Comparison of ENCODE assay signal across 8 cellular contexts in the genomic region with DNA sequence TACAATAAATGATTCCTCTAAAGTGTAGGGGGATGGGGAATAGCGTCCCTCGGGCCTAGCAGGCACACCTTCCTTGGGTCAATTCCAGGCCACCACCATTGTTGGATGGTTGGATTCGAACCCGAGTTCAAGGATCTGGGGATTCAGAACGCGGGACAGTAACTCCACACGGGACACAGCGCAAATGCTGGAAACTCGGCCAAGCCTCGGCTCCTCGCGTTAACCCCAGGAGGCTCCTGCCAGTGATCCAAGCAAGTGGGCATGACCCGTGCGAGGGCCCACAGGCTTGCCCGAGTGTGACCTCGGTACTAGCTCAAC. TPM values are rescaled to one million over a fixed set of nuclear protein-coding genes. Genes with fewer than 3 reads are reported as not detected.
DNase-seq lines count a peak whose midpoint lies in the region; ATAC-seq and TF ChIP-seq lines count a peak whose summit lies in the region.

No MANE protein-coding gene starts in this region.

- no peaks in the 10 kb centered on the region; the same call in 1 of the 2 replicates for H3K27me3 ChIP-seq in GM06990 (replicated peaks; ENCODE audit: control insufficient read depth, insufficient read depth, low read length)

- peak overlapping the region; percentile 73 to 86 (median 78) for H3K4me3 Mint-ChIP-seq in T-cell

- POLR2A ChIA-PET in T-cell (lab: Charles Lee), result no interaction called here

- H3K9me3 Mint-ChIP-seq in T-cell, result no peaks in the 10 kb centered on the region

- peaks cover 0 to 10% (median 7%) of the 10 kb centered on the region in 3 donors for H3K4me1 Mint-ChIP-seq in T-cell

- H3K36me3 Mint-ChIP-seq in T-cell, result no peaks in the 10 kb centered on the region

- H3K4me3 ChIP-seq in GM06990 (replicated peaks; ENCODE audit: low read depth, low read length) (peak overlapping the region; percentile 77), fibroblast of villous mesenchyme (ENCODE audit: low read depth, low read length) (peak overlapping the region; percentile 82)

- ATAC-seq in T-cell (replicated peaks in 1 of 4) (no peak), HG02840 (IDR thresholded peaks at IDR 0.05; ENCODE audit: low FRiP score, unreplicated experiment) (no peak), GM21381 (IDR thresholded peaks at IDR 0.05; ENCODE audit: unreplicated experiment) (no peak)

- DNase-seq in GM06990 (ENCODE audit: extremely low read depth, insufficient read length) (no peak), T-cell (no peak), fibroblast of villous mesenchyme (ENCODE audit: low read depth) (no peak), retina (peak; percentile 58), GM19240 (ENCODE audit: insufficient read length, low spot score) (no peak)
- no peak for DNase-seq in effector CD4-positive, alpha-beta T cell

- H3K36me3 ChIP-seq in GM06990 (ENCODE audit: control insufficient read depth, insufficient read depth, low read length), result no peaks in the 10 kb centered on the region

- H3K27me3 Mint-ChIP-seq in T-cell, result peaks cover 10 to 16% of the 10 kb centered on the region in 2 donors

- H3K27ac Mint-ChIP-seq in T-cell, result peak overlapping the region in 1 of 2 donors; percentile 58

- TF ChIP-seq CTCF in GM06990 (IDR thresholded peaks at IDR 0.05; ENCODE audit: insufficient read depth, low read length, poor library complexity, severe bottlenecking) (no peak), fibroblast of villous mesenchyme (IDR thresholded peaks at IDR 0.05; ENCODE audit: insufficient read depth, low read depth, low read length) (no peak)

- CTCF ChIA-PET in T-cell (lab: Charles Lee), result interaction anchor here (1.8 to 2.2 kb wide), 2 partner anchors 16 to 86 kb away, joined by 7 to 64 read pairs; partner anchors contain the start of gene MAPK7 (in 1 of the 2)

RNA-seq across cellular contexts. Expression of gene B9D1, which starts 0.6 kb away (rescaled TPM):
- total RNA-seq in T-cell (1 to 10 TPM; 1.2 to 2.5 (median 2.1) TPM), fibroblast of villous mesenchyme (40.2 and 42.5 TPM in 2 replicates)

RNA-seq across cellular contexts. Expression of gene MAPK7, which starts 16.4 kb away (rescaled TPM):
- total RNA-seq in T-cell (10 to 100 TPM; 14.6 to 29.8 (median 27.9) TPM), fibroblast of villous mesenchyme (14.7 and 24.2 TPM in 2 replicates)

RNA-seq across cellular contexts. Expression of gene MFAP4, which starts 25.1 kb away (rescaled TPM):
- total RNA-seq in T-cell, result under 1 TPM in 3 of 5 donors, not detected in 2; 0.18 to 0.63 (median 0.46) TPM
- total RNA-seq in fibroblast of villous mesenchyme, result 17.7 and 28.7 TPM in 2 replicates

RNA-seq across cellular contexts. Expression of gene RNF112, which starts 49.1 kb away (rescaled TPM):
- total RNA-seq in T-cell (1 to 10 TPM in 3 of 5 donors, under 1 TPM in 2; 0.40 to 1.8 (median 1.2) TPM), fibroblast of villous mesenchyme (0.64 and 0.86 TPM in 2 replicates)

Comparison
In these comparisons a context has a peak if more than half of its experiments do, and no peak if none do; other contexts are left out.
1. RNA of gene B9D1, which starts 0.6 kb away (total RNA-seq): 40.2 to 42.5 TPM in fibroblast of villous mesenchyme; 1.2 to 2.5 TPM in T-cell; every median in the first group is over 10 times any median in the second.
2. RNA of gene MFAP4, which starts 25.1 kb away (total RNA-seq): 17.7 to 28.7 TPM in fibroblast of villous mesenchyme; 0.18 to 0.63 TPM in T-cell; every median in the first group is over 10 times any median in the second.